ENCODE assay signal across 18 cellular contexts in genomic region chr7:90850516-90850915, GRCh38.
"Had no signal": no experiment of that assay in that cellular context is flagged by ENCODE, and none has a peak within 500 bp of the region (broad histone marks: within the 10 kb centered on the region; RNA-seq: fewer than 3 reads in every experiment).

No MANE protein-coding gene starts in this region.

- H3K4me1 Mint-ChIP-seq: activated CD4-positive, alpha-beta T cell treated with anti-CD3 and anti-CD28 coated beads for 36 hours; naive thymus-derived CD8-positive, alpha-beta T cell had no signal

- H3K36me3 Mint-ChIP-seq: activated CD4-positive, alpha-beta memory T cell treated with anti-CD3 and anti-CD28 coated beads for 36 hours; activated naive CD4-positive, alpha-beta T cell treated with anti-CD3 and anti-CD28 coated beads, Interleukin-2, amount 50 U/mL, for 72 hours; naive thymus-derived CD8-positive, alpha-beta T cell had no signal

- H3K9me3 ChIP-seq: gastroesophageal sphincter, suprapubic skin had no signal

- H3K27me3 ChIP-seq: dorsolateral prefrontal cortex, gastroesophageal sphincter, suprapubic skin had no signal

- H3K27me3 Mint-ChIP-seq: activated CD4-positive, alpha-beta memory T cell treated with anti-CD3 and anti-CD28 coated beads for 36 hours; activated CD4-positive, alpha-beta T cell treated with anti-CD3 and anti-CD28 coated beads for 36 hours had no signal

- H3K36me3 ChIP-seq: gastroesophageal sphincter, suprapubic skin had no signal

- DNase-seq: activated CD4-positive, alpha-beta memory T cell treated with anti-CD3 and anti-CD28 coated beads for 36 hours; activated CD4-positive, alpha-beta T cell treated with anti-CD3 and anti-CD28 coated beads for 36 hours; activated gamma-delta T cell; activated T-cell treated with anti-CD3 and anti-CD28 coated beads, Interleukin-2, amount 50 U/mL, for 4 hours; dorsolateral prefrontal cortex; erythroblast; naive thymus-derived CD8-positive, alpha-beta T cell; nucleus accumbens; right cardiac atrium; stimulated activated CD4-positive, alpha-beta T cell treated with anti-CD3 and anti-CD28 coated beads, Interleukin-4, amount 100 ng/mL, for 4 hours; stimulated activated CD8-positive, alpha-beta memory T cell treated with anti-CD3 and anti-CD28 coated beads, Interleukin-4, amount 100 ng/mL, for 48 hours; stimulated activated naive CD8-positive, alpha-beta T cell treated with anti-CD3 and anti-CD28 coated beads, Interleukin-15, Interleukin-2, amounts not matched to agents 100 U/mL and 50 U/mL, for 24 hours; trophoblast cell had no signal

- H3K9me3 Mint-ChIP-seq: activated CD4-positive, alpha-beta memory T cell treated with anti-CD3 and anti-CD28 coated beads for 36 hours; activated T-cell treated with anti-CD3 and anti-CD28 coated beads, Interleukin-2, amount 50 U/mL, for 4 hours; naive thymus-derived CD8-positive, alpha-beta T cell had no signal

- H3K4me3 ChIP-seq: dorsolateral prefrontal cortex, gastroesophageal sphincter, skin epidermis, suprapubic skin had no signal

- H3K27ac Mint-ChIP-seq: activated CD4-positive, alpha-beta memory T cell treated with anti-CD3 and anti-CD28 coated beads for 36 hours; activated CD4-positive, alpha-beta T cell treated with anti-CD3 and anti-CD28 coated beads for 36 hours; activated naive CD4-positive, alpha-beta T cell treated with anti-CD3 and anti-CD28 coated beads, Interleukin-2, amount 50 U/mL, for 72 hours; naive thymus-derived CD8-positive, alpha-beta T cell had no signal

- H3K27ac ChIP-seq: dorsolateral prefrontal cortex, gastroesophageal sphincter, skin epidermis, suprapubic skin had no signal

- H3K4me3 Mint-ChIP-seq: activated CD4-positive, alpha-beta memory T cell treated with anti-CD3 and anti-CD28 coated beads for 36 hours; activated CD4-positive, alpha-beta T cell treated with anti-CD3 and anti-CD28 coated beads for 36 hours; activated T-cell treated with anti-CD3 and anti-CD28 coated beads, Interleukin-2, amount 50 U/mL, for 4 hours; naive thymus-derived CD8-positive, alpha-beta T cell had no signal

- H3K4me1 ChIP-seq: gastroesophageal sphincter, suprapubic skin had no signal

- ATAC-seq: activated CD4-positive, alpha-beta T cell treated with anti-CD3 and anti-CD28 coated beads for 36 hours; activated naive CD4-positive, alpha-beta T cell treated with anti-CD3 and anti-CD28 coated beads, Interleukin-2, amount 50 U/mL, for 72 hours; activated T-cell treated with anti-CD3 and anti-CD28 coated beads, Interleukin-2, amount 50 U/mL, for 4 hours; gastroesophageal sphincter; left lobe of liver; naive thymus-derived CD8-positive, alpha-beta T cell; right cardiac atrium; stimulated activated naive CD8-positive, alpha-beta T cell treated with anti-CD3 and anti-CD28 coated beads, Interleukin-15, Interleukin-2, amounts not matched to agents 100 U/mL and 50 U/mL, for 24 hours had no signal
